In genomic region chr3:98646680-98647079, GRCh38 we compare ENCODE assay signal across 21 cellular contexts.
"Had no signal": no experiment of that assay in that cellular context is flagged by ENCODE, and none has a peak within 500 bp of the region (broad histone marks: within the 10 kb centered on the region; RNA-seq: fewer than 3 reads in every experiment).

No MANE protein-coding gene starts in this region.

- H3K9me3 ChIP-seq: left ventricle myocardium inferior, ovary, right atrium auricular region, right lobe of liver, transverse colon, upper lobe of left lung, vagina had no signal

- DNase-seq: islet precursor cell; left ventricle myocardium inferior; mesendoderm; naive thymus-derived CD4-positive, alpha-beta T cell; ovary; right lobe of liver; stimulated activated CD4-positive, alpha-beta T cell treated with anti-CD3 and anti-CD28 coated beads, Interleukin-1b, Interleukin-23, amount 100 ng/mL, for 48 hours; stimulated activated CD4-positive, alpha-beta T cell treated with anti-CD3 and anti-CD28 coated beads, Interleukin-2, amount 100 ng/mL, for 48 hours; stimulated activated CD4-positive, alpha-beta T cell treated with anti-CD3 and anti-CD28 coated beads, Interleukin-4, amount 100 ng/mL, for 4 hours; stimulated activated CD8-positive, alpha-beta memory T cell treated with anti-CD3 and anti-CD28 coated beads, Interleukin-4, amount 100 ng/mL, for 48 hours; stimulated activated naive CD4-positive, alpha-beta T cell treated with Interleukin-2 at 50 U/mL for 16 hours; stimulated activated naive CD8-positive, alpha-beta T cell treated with anti-CD3 and anti-CD28 coated beads, Interleukin-15, amount 100 ng/mL, for 72 hours; substantia nigra; transverse colon; upper lobe of left lung had no signal

- H3K36me3 ChIP-seq: left ventricle myocardium inferior, ovary, right atrium auricular region, right lobe of liver, transverse colon, upper lobe of left lung, vagina had no signal

- ATAC-seq: naive thymus-derived CD4-positive, alpha-beta T cell; natural killer cell treated with Interleukin-12 subunit alpha and Interleukin-12 subunit beta and Interleukin-15 and Interleukin-18, amount 100 ng/mL, for 72 hours; right lobe of liver; stimulated activated memory B cell treated with anti-CD40 and anti-IgM and Interleukin-4, amounts not matched to agents 10 μg/mL and 1 μg/mL and 100 μg/mL, for 72 hours; stimulated activated naive CD8-positive, alpha-beta T cell treated with anti-CD3 and anti-CD28 coated beads, Interleukin-15, amount 100 ng/mL, for 72 hours had no signal

- H3K27me3 ChIP-seq: ovary, right atrium auricular region, right lobe of liver, transverse colon, upper lobe of left lung, vagina had no signal

- H3K4me3 ChIP-seq: left ventricle myocardium inferior, lung, ovary, right atrium auricular region, right lobe of liver, smooth muscle cell, transverse colon, upper lobe of left lung, vagina had no signal

- H3K27ac ChIP-seq: left ventricle myocardium inferior, ovary, right atrium auricular region, right lobe of liver, transverse colon, upper lobe of left lung, vagina had no signal

- H3K4me2 ChIP-seq: smooth muscle cell had no signal

- H3K4me1 ChIP-seq: left ventricle myocardium inferior, right atrium auricular region, transverse colon, vagina had no signal
